Comparison of ENCODE assay signal across 13 cellular contexts in the genomic region with DNA sequence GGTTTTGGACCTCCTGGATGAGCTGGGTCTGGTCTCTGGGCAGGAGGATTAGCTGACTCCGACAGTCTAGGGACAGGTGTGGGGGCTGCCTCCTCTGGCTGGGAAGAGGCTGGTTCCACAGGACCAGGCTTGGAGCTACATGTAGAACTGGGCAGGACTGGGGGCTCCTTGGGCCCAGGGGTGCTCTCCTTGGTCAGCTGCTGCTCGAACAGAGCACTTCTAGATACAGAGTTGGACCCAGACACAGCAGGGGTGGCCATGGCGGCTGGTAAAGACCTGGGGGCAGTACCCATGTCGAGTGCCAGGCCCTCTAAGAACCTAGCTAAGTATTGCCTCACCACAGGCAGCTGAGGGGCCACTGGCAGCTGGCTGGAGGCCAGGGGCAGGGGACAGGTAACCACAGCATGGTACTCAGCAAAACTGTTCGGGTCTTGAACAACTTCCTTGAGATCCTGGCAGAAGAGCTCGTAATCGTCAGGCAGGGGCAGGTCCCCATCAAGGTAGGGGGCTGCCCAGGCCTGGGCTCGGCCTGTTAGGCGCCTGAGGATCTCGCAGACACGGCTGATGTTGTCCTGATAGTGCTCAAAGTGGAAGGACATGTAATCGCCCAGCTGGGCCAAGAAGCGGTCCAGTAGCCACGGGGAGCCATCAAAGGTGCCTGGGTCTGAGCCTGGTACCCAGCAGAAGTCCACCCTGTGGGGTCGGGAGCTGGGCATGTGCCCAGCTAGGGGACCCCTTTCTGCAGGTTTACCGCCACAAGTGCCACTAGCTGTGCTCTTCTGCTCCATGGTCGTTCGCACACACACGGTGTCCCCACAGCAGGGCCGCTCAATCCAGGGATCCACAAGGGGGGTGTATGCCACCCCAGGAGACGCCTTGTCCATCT. TPM values are rescaled to one million over a fixed set of nuclear protein-coding genes. Genes with fewer than 3 reads are reported as not detected.
DNase-seq lines count a peak whose midpoint lies in the region; ATAC-seq and TF ChIP-seq lines count a peak whose summit lies in the region.
"Had no signal": no experiment of that assay in that cellular context is flagged by ENCODE, and none has a peak within 500 bp of the region (broad histone marks: within the 10 kb centered on the region; RNA-seq: fewer than 3 reads in every experiment).

No MANE protein-coding gene starts in this region.

- no peak for TF ChIP-seq EP300 in gastroesophageal sphincter (IDR thresholded peaks at IDR 0.05)

- H3K9me3 ChIP-seq in HEK293 (ENCODE audit: control insufficient read depth, insufficient read depth, low read depth, low read length), result no peaks in the 10 kb centered on the region
- no peaks in the 10 kb centered on the region for H3K9me3 ChIP-seq in gastroesophageal sphincter
- H3K9me3 ChIP-seq: gastrocnemius medialis, MG63 had no signal

- TF ChIP-seq CTCF in HEK293 (tag by site-specific recombination; IDR thresholded peaks at IDR 0.05), result no peak
- no peak for TF ChIP-seq CTCF in brain (conservative IDR thresholded peaks at IDR 0.05)
- TF ChIP-seq CTCF in osteocyte (IDR thresholded peaks at IDR 0.05), result no peak
- TF ChIP-seq CTCF in gastroesophageal sphincter (IDR thresholded peaks at IDR 0.05), result no peak

- WGBS in gastroesophageal sphincter (ENCODE audit: low coverage in 1 of 2), 2 donors, result no CpG with 5 or more reads among the region's 21 CpGs

- POLR2A ChIA-PET in HEK293 (lab: Yijun Ruan, JAX), result interaction anchor here (1.1 to 1.7 kb wide), 4 partner anchors 9 to 121 kb away, joined by 3 to 6 read pairs (median 3); no protein-coding TSS in a partner anchor

- no peak overlapping the region for H3K27ac ChIP-seq in HEK293 (ENCODE audit: extremely low read depth, low read depth, low read length)
- no peak overlapping the region for H3K27ac ChIP-seq in gastroesophageal sphincter
- H3K27ac ChIP-seq: gastrocnemius medialis had no signal

- peaks cover 58% of the 10 kb centered on the region for H3K4me1 Mint-ChIP-seq in activated T-cell treated with anti-CD3 and anti-CD28 coated beads, Interleukin-2, amount 50 U/mL, for 24 hours (ENCODE audit: low read depth)
- H3K4me1 Mint-ChIP-seq in brain (peaks cover 43% of the 10 kb centered on the region), osteocyte (ENCODE audit: unreplicated experiment) (peaks cover 32% of the 10 kb centered on the region)

- H3K27ac Mint-ChIP-seq in activated T-cell treated with anti-CD3 and anti-CD28 coated beads, Interleukin-2, amount 50 U/mL, for 24 hours, result peak overlapping the region; percentile 69
- H3K27ac Mint-ChIP-seq in brain (peak overlapping the region in 2 of 5 experiments; percentile 96 to 97), osteocyte (ENCODE audit: unreplicated experiment) (no peak overlapping the region)

- CTCF ChIA-PET in HEK293 (lab: Yijun Ruan, JAX), result interaction anchor here (1.5 to 2.5 kb wide), 3 partner anchors 19 to 121 kb away, joined by 3 to 9 read pairs (median 5); no protein-coding TSS in a partner anchor

- H3K27me3 Mint-ChIP-seq in activated T-cell treated with anti-CD3 and anti-CD28 coated beads, Interleukin-2, amount 50 U/mL, for 24 hours, result no peaks in the 10 kb centered on the region
- peaks cover 17% of the 10 kb centered on the region for H3K27me3 Mint-ChIP-seq in brain
- H3K27me3 Mint-ChIP-seq in osteocyte (ENCODE audit: unreplicated experiment), result no peaks in the 10 kb centered on the region

- peaks cover 84% of the 10 kb centered on the region for H3K36me3 Mint-ChIP-seq in activated T-cell treated with anti-CD3 and anti-CD28 coated beads, Interleukin-2, amount 50 U/mL, for 24 hours (ENCODE audit: low read depth)
- H3K36me3 Mint-ChIP-seq in brain (peaks cover 54% of the 10 kb centered on the region), osteocyte (ENCODE audit: unreplicated experiment) (peaks cover 10% of the 10 kb centered on the region)

- peaks cover 0 to 61% of the 10 kb centered on the region in 2 experiments; a peak in 1 of 3 replicates for H3K36me3 ChIP-seq in HEK293 (ENCODE audit: control insufficient read depth in 2 of 2, insufficient read depth in 1 of 2, low read length in 2 of 2)
- peaks cover 0 to 40% of the 10 kb centered on the region in 2 donors for H3K36me3 ChIP-seq in gastroesophageal sphincter

- no peak overlapping the region for H3K4me3 ChIP-seq in HEK293 (ENCODE audit: low read depth, low read length)
- H3K4me3 ChIP-seq in gastroesophageal sphincter, result no peak overlapping the region
- H3K4me3 ChIP-seq: gastrocnemius medialis had no signal

- peak overlapping the region; percentile 97 for H3K4me3 Mint-ChIP-seq in activated T-cell treated with anti-CD3 and anti-CD28 coated beads, Interleukin-2, amount 50 U/mL, for 24 hours
- H3K4me3 Mint-ChIP-seq in brain (peak overlapping the region; percentile 94 to 99 (median 97)), osteocyte (ENCODE audit: unreplicated experiment) (peak overlapping the region; percentile 89)

- no peak for TF ChIP-seq POLR2A in gastroesophageal sphincter (IDR thresholded peaks at IDR 0.05)

- ATAC-seq in gastroesophageal sphincter, result no peak
- ATAC-seq: gastrocnemius medialis had no signal

- H3K27me3 ChIP-seq in gastroesophageal sphincter, result no peaks in the 10 kb centered on the region
- H3K27me3 ChIP-seq: gastrocnemius medialis, MG63 had no signal

- H3K4me1 ChIP-seq in HEK293 (ENCODE audit: control insufficient read depth, insufficient read depth, low read length) (no peaks in the 10 kb centered on the region), gastroesophageal sphincter (peaks cover 0 to 43% (median 20%) of the 10 kb centered on the region in 3 donors)

- H3K9me3 Mint-ChIP-seq in activated T-cell treated with anti-CD3 and anti-CD28 coated beads, Interleukin-2, amount 50 U/mL, for 24 hours, result no peaks in the 10 kb centered on the region
- H3K9me3 Mint-ChIP-seq in brain (no peaks in the 10 kb centered on the region), osteocyte (ENCODE audit: unreplicated experiment) (no peaks in the 10 kb centered on the region)

- DNase-seq in activated T-cell treated with anti-CD3 and anti-CD28 coated beads, Interleukin-2, amount 50 U/mL, for 24 hours, result no peak
- DNase-seq in activated T-cell treated with anti-CD3 and anti-CD28 coated beads, Interleukin-2, amount 50 U/mL, for 1 hour, result no peak
- DNase-seq in osteocyte (ENCODE audit: extremely low spot score, unreplicated experiment), result peak; percentile 73
- no peak for DNase-seq in NCI-H510A treated with DMSO at 0.1 percent for 48 hours (lab: John Stamatoyannopoulos, UW)
- no peak for DNase-seq in kidney glomerular epithelial cell (lab: John Stamatoyannopoulos, UW)
- DNase-seq: ACHN, DMS53, gastrocnemius medialis, MG63, NCI-H2081 treated with DMSO at 0.1 percent for 48 hours had no signal

TF ChIP-seq in HEK293, 187 proteins besides CTCF, POLR2A, EP300 and RAD21:
- TF ChIP-seq ZBTB10 (tag by site-specific recombination; IDR thresholded peaks at IDR 0.05) (no peak), GLIS2 (tag by site-specific recombination; IDR thresholded peaks at IDR 0.05) (peak; percentile 24; the same call in 1 of the 2 replicates), PRDM1 (tag by site-specific recombination; IDR thresholded peaks at IDR 0.05) (no peak), MEIS1 (CRISPR knock-in tag; IDR thresholded peaks at IDR 0.05; ENCODE audit: borderline replicate concordance) (no peak), EGR2 (tag by site-specific recombination; IDR thresholded peaks at IDR 0.05; ENCODE audit: low read depth) (no peak)

RNA-seq across cellular contexts. Expression of gene GNB1L, which starts 3.1 kb away (rescaled TPM):
- polyA plus RNA-seq in brain (ENCODE audit: insufficient read depth, low read depth, low replicate concordance), result 9.5 TPM
- 6.0 and 6.1 TPM in 2 replicates for total RNA-seq in osteocyte
- total RNA-seq in gastroesophageal sphincter, result 1 to 10 TPM; 4.8 to 8.7 (median 7.4) TPM

RNA-seq across cellular contexts. Expression of gene RTL10, which starts 3.1 kb away (rescaled TPM):
- 16.2 TPM for polyA plus RNA-seq in brain (ENCODE audit: insufficient read depth, low read depth, low replicate concordance)
- total RNA-seq in osteocyte (28.5 and 30.4 TPM in 2 replicates), gastroesophageal sphincter (10 to 100 TPM in 2 of 4 donors, 1 to 10 TPM in 2; 6.6 to 15.9 (median 10.4) TPM)
